In the genomic region with DNA sequence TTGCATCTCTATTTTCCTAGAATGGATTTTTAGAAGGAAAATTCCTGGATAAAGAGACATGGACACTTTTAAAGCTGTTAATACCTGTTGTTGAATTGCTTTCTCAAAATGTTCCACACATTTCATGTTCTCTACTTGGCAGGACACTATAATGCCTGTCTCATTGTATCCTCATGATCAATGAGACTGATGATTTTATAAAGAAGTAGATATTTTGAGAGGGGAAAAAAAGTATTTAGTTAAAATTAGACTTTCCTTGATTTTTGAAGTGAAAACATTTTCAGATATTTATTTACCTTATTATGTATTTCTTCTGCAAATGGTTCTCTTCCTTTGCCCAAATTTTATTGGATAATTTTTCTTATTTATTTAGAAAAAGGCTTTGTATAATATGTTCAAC, we compare ENCODE assay signal across 33 cellular contexts.
"Had no signal": no experiment of that assay in that cellular context is flagged by ENCODE, and none has a peak within 500 bp of the region (broad histone marks: within the 10 kb centered on the region; RNA-seq: fewer than 3 reads in every experiment).

No MANE protein-coding gene starts in this region.

- H3K27ac ChIP-seq: adrenal gland, ascending aorta, body of pancreas, brain microvascular endothelial cell, breast epithelium, cardiac muscle cell had no signal

- H3K4me1 ChIP-seq: adrenal gland, ascending aorta, body of pancreas, breast epithelium had no signal

- FAIRE-seq: astrocyte, bronchial epithelial cell had no signal

- DNase-seq: activated effector memory CD4-positive, alpha-beta T cell treated with anti-CD3 and anti-CD28 coated beads, Interleukin-2, amount 50 U/mL, for 16 hours; activated effector memory CD4-positive, alpha-beta T cell treated with Interleukin-2 at 50 U/mL for 16 hours; activated gamma-delta T cell; activated gamma-delta T cell treated with Interleukin-2 at 50 U/mL for 16 hours; activated naive CD4-positive, alpha-beta T cell; activated naive CD4-positive, alpha-beta T cell treated with anti-CD3 and anti-CD28 coated beads for 36 hours; activated naive CD4-positive, alpha-beta T cell treated with anti-CD3 and anti-CD28 coated beads, Interleukin-2, amount 10 ng/mL, durations not matched to agents 7 days and 5 days; activated naive CD4-positive, alpha-beta T cell treated with anti-CD3 and anti-CD28 coated beads, Interleukin-2, amount 50 U/mL, for 16 hours; activated naive CD4-positive, alpha-beta T cell treated with Interleukin-2 at 50 U/mL for 16 hours; activated naive CD8-positive, alpha-beta T cell treated with anti-CD3 and anti-CD28 coated beads for 36 hours; activated naive CD8-positive, alpha-beta T cell treated with anti-CD3 and anti-CD28 coated beads, Interleukin-2, amount 10 ng/mL, durations not matched to agents 7 days and 5 days; activated naive CD8-positive, alpha-beta T cell treated with anti-CD3 and anti-CD28 coated beads, Interleukin-2, amount 50 U/mL, for 24 hours; activated T-cell treated with anti-CD3 and anti-CD28 coated beads for 4 hours; activated T-cell treated with anti-CD3 and anti-CD28 coated beads, Interleukin-2, amount 50 U/mL, for 1 hour; activated T-cell treated with anti-CD3 and anti-CD28 coated beads, Interleukin-2, amount 50 U/mL, for 24 hours; activated T-cell treated with anti-CD3 and anti-CD28 coated beads, Interleukin-2, amount 50 U/mL, for 4 hours; activated T-cell treated with anti-CD3 and anti-CD28 coated beads, Interleukin-2, amount 50 U/mL, for 48 hours; activated T-cell treated with anti-CD3 and anti-CD28 coated beads, Interleukin-2, amount 50 U/mL, for 72 hours; adrenal gland; amniotic stem cell; amygdala; anterior cingulate cortex; aorta; body of pancreas; brain microvascular endothelial cell; caudate nucleus; central memory CD4-positive, alpha-beta T cell; cerebellar nuclear complex had no signal

- H3K27me3 ChIP-seq: adrenal gland, ascending aorta, body of pancreas, brain microvascular endothelial cell, breast epithelium, cardiac muscle cell had no signal

- H3K4me3 ChIP-seq: adrenal gland, ascending aorta, body of pancreas, breast epithelium, cardiac muscle cell had no signal

- H3K36me3 ChIP-seq: adrenal gland, ascending aorta, brain microvascular endothelial cell, breast epithelium, cardiac muscle cell had no signal
